1 cellular context compared by ENCODE assay signal in genomic region chr12:53245289-53245688, GRCh38.
TF ChIP-seq lines count a peak whose summit lies in the region.

No MANE protein-coding gene starts in this region.

TF ChIP-seq in GM23338, 12 proteins besides CTCF, POLR2A, EP300 and RAD21 (continued from another document):
- TF ChIP-seq, protein P1, sequence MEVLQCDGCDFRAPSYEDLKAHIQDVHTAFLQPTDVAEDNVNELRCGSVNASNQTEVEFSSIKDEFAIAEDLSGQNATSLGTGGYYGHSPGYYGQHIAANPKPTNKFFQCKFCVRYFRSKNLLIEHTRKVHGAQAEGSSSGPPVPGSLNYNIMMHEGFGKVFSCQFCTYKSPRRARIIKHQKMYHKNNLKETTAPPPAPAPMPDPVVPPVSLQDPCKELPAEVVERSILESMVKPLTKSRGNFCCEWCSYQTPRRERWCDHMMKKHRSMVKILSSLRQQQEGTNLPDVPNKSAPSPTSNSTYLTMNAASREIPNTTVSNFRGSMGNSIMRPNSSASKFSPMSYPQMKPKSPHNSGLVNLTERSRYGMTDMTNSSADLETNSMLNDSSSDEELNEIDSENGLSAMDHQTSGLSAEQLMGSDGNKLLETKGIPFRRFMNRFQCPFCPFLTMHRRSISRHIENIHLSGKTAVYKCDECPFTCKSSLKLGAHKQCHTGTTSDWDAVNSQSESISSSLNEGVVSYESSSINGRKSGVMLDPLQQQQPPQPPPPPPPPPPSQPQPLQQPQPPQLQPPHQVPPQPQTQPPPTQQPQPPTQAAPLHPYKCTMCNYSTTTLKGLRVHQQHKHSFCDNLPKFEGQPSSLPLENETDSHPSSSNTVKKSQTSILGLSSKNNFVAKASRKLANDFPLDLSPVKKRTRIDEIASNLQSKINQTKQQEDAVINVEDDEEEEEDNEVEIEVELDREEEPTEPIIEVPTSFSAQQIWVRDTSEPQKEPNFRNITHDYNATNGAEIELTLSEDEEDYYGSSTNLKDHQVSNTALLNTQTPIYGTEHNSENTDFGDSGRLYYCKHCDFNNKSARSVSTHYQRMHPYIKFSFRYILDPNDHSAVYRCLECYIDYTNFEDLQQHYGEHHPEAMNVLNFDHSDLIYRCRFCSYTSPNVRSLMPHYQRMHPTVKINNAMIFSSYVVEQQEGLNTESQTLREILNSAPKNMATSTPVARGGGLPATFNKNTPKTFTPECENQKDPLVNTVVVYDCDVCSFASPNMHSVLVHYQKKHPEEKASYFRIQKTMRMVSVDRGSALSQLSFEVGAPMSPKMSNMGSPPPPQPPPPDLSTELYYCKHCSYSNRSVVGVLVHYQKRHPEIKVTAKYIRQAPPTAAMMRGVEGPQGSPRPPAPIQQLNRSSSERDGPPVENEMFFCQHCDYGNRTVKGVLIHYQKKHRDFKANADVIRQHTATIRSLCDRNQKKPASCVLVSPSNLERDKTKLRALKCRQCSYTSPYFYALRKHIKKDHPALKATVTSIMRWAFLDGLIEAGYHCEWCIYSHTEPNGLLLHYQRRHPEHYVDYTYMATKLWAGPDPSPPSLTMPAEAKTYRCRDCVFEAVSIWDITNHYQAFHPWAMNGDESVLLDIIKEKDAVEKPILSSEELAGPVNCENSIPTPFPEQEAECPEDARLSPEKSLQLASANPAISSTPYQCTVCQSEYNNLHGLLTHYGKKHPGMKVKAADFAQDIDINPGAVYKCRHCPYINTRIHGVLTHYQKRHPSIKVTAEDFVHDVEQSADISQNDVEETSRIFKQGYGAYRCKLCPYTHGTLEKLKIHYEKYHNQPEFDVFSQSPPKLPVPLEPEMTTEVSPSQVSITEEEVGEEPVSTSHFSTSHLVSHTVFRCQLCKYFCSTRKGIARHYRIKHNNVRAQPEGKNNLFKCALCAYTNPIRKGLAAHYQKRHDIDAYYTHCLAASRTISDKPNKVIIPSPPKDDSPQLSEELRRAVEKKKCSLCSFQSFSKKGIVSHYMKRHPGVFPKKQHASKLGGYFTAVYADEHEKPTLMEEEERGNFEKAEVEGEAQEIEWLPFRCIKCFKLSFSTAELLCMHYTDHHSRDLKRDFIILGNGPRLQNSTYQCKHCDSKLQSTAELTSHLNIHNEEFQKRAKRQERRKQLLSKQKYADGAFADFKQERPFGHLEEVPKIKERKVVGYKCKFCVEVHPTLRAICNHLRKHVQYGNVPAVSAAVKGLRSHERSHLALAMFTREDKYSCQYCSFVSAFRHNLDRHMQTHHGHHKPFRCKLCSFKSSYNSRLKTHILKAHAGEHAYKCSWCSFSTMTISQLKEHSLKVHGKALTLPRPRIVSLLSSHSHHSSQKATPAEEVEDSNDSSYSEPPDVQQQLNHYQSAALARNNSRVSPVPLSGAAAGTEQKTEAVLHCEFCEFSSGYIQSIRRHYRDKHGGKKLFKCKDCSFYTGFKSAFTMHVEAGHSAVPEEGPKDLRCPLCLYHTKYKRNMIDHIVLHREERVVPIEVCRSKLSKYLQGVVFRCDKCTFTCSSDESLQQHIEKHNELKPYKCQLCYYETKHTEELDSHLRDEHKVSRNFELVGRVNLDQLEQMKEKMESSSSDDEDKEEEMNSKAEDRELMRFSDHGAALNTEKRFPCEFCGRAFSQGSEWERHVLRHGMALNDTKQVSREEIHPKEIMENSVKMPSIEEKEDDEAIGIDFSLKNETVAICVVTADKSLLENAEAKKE (CRISPR knock-in tag; IDR thresholded peaks at IDR 0.05) = no peak
- TF ChIP-seq ZNF114 (CRISPR knock-in tag; IDR thresholded peaks at IDR 0.05) = no peak
